ENCODE assay signal across 24 cellular contexts in genomic region chr2:20759487-20759886, GRCh38.
"Had no signal": no experiment of that assay in that cellular context is flagged by ENCODE, and none has a peak within 500 bp of the region (broad histone marks: within the 10 kb centered on the region; RNA-seq: fewer than 3 reads in every experiment).

No MANE protein-coding gene starts in this region.

- ATAC-seq: activated naive CD4-positive, alpha-beta T cell treated with anti-CD3 and anti-CD28 coated beads, Interleukin-2, amount 50 U/mL, for 72 hours had no signal

- H3K9me3 Mint-ChIP-seq: activated naive CD4-positive, alpha-beta T cell treated with anti-CD3 and anti-CD28 coated beads, Interleukin-2, amount 50 U/mL, for 72 hours had no signal

- H3K27ac Mint-ChIP-seq: activated naive CD4-positive, alpha-beta T cell treated with anti-CD3 and anti-CD28 coated beads, Interleukin-2, amount 50 U/mL, for 72 hours had no signal

- DNase-seq: activated CD4-positive, alpha-beta T cell treated with anti-CD3 and anti-CD28 coated beads, Interleukin-2, amount 50 U/mL, for 48 hours; activated CD4-positive, CD25-positive, alpha-beta regulatory T cell; activated CD8-positive, alpha-beta memory T cell treated with anti-CD3 and anti-CD28 coated beads for 24 hours; activated effector memory CD4-positive, alpha-beta T cell treated with anti-CD3 and anti-CD28 coated beads, Interleukin-2, amount 50 U/mL, for 16 hours; activated naive CD4-positive, alpha-beta T cell treated with Interleukin-2 at 50 U/mL for 16 hours; activated T-cell treated with anti-CD3 and anti-CD28 coated beads, Interleukin-2, amount 50 U/mL, for 48 hours; brain microvascular endothelial cell; MG63; MV-4-11; NCI-H1092 treated with DMSO at 0.1 percent for 48 hours; NCI-H1417 treated with DMSO at 0.1 percent for 48 hours; NCI-H1694; NCI-H2029 treated with DMSO at 0.1 percent for 48 hours; NCI-H345; NCI-H510A; NCI-H526 treated with DMSO at 0.1 percent for 48 hours; NCI-H82; NK-92 treated with Interleukin-12 subunit alpha and Interleukin-12 subunit beta, amount 100 ng/mL, for 24 hours; Peyer's patch; Right ventricle myocardium superior; SJCRH30; SK-N-SH; T-helper 1 cell had no signal
